In genomic region chr11:6682591-6682935, GRCh38 we compare ENCODE assay signal across 8 cellular contexts. TPM values are rescaled to one million over a fixed set of nuclear protein-coding genes. Genes with fewer than 3 reads are reported as not detected.
DNase-seq lines count a peak whose midpoint lies in the region; ATAC-seq and TF ChIP-seq lines count a peak whose summit lies in the region.

No MANE protein-coding gene starts in this region.

- intact Hi-C loops in heart right ventricle (cut with DNase I), result loop anchor here in 8 of 10 donors (2.0 to 10.0 kb wide), 13 partner anchors 64 to 298 kb away; partner anchors contain the start of genes ILK (in 3 of the 8), RRP8 (in 3 of the 8), TAF10 (in 2 of the 8) and TPP1 (in 2 of the 8)

- peak overlapping the region; percentile 88 for H3K27ac ChIP-seq in VCaP
- peak overlapping the region; percentile 32 to 97 (median 91) for H3K27ac ChIP-seq in heart right ventricle

- CTCF ChIA-PET in BJ (lab: Yijun Ruan, JAX), result interaction anchor here (0.8 to 3.7 kb wide), 18 partner anchors 9 to 244 kb away, joined by 3 to 24 read pairs (median 6); partner anchors contain the start of genes TAF10 and TPP1

- DNase-seq in BJ (ENCODE audit: low read depth) (no peak), H7 (no peak), heart right ventricle (no peak), skeletal muscle cell (ENCODE audit: low read depth) (no peak), G401 (ENCODE audit: low spot score) (no peak), DMS153 treated with DMSO at 0.1 percent for 48 hours (lab: John Stamatoyannopoulos, UW; ENCODE audit: unreplicated experiment) (no peak), SKM-1 (lab: John Stamatoyannopoulos, UW; ENCODE audit: unreplicated experiment) (no peak)

- H3K36me3 ChIP-seq in BJ (ENCODE audit: control insufficient read depth, insufficient read depth, low read length) (no peaks in the 10 kb centered on the region), H7 (replicated peaks; ENCODE audit: control insufficient read depth, insufficient read depth, low read length) (peaks cover 13% of the 10 kb centered on the region), heart right ventricle (peaks cover 0 to 29% (median 0%) of the 10 kb centered on the region in 9 donors)

- H3K9me3 ChIP-seq in heart right ventricle, result no peaks in the 10 kb centered on the region

- H3K27me3 ChIP-seq in BJ (ENCODE audit: control insufficient read depth, insufficient read depth, low read length) (no peaks in the 10 kb centered on the region), H7 (ENCODE audit: control insufficient read depth, insufficient read depth, low read length) (no peaks in the 10 kb centered on the region), heart right ventricle (no peaks in the 10 kb centered on the region)

- H3K4me1 ChIP-seq in heart right ventricle, result peaks cover 5 to 36% (median 27%) of the 10 kb centered on the region in 9 donors

- peak in 6 of 8 donors; percentile 0 to 13 (median 6) for ATAC-seq in heart right ventricle

- H3K4me3 ChIP-seq in BJ (ENCODE audit: low read depth, low read length), result peak overlapping the region; percentile 84
- H3K4me3 ChIP-seq in H7 (ENCODE audit: insufficient read depth, low read depth, low read length), result peak overlapping the region; percentile 97
- peak overlapping the region; percentile 67 to 94 (median 82) for H3K4me3 ChIP-seq in heart right ventricle
- H3K4me3 ChIP-seq in skeletal muscle cell (ENCODE audit: low read depth, low read length), result peak overlapping the region; percentile 86

- in situ Hi-C loops in G401 (cut with HindIII; ENCODE audit: low sequenced_read_pairs), result no loop called here

- POLR2A ChIA-PET in BJ (lab: Charles Lee), result interaction anchor here (0.9 kb wide), 1 partner anchor 25 kb away, joined by 5 read pairs; no protein-coding TSS in a partner anchor

- 0 to 2% methylated on average over 10 of the region's 10 CpGs for WGBS in heart right ventricle, 2 donors

- no peak for TF ChIP-seq CTCF in BJ (IDR thresholded peaks at IDR 0.05; ENCODE audit: insufficient read depth, low read depth, low read length)
- TF ChIP-seq CTCF in VCaP (conservative IDR thresholded peaks at IDR 0.05), result no peak
- no peak for TF ChIP-seq CTCF in heart right ventricle (IDR thresholded peaks at IDR 0.05)

RNA-seq across cellular contexts. Expression of gene MRPL17, which starts 0.6 kb away (rescaled TPM):
- polyA plus RNA-seq in BJ (2011; rRNA removed) (68.9 and 82.3 TPM in 2 replicates), heart right ventricle (10 to 100 TPM; 55.2 to 69.1 TPM)
- 32.7 and 47.1 TPM in 2 replicates for polyA minus RNA-seq in BJ (2011; rRNA and poly(A)+ RNA removed)
- 72.9 and 110 TPM in 2 replicates for total RNA-seq in H7 (2014; rRNA removed; shearing (Covaris generic))
- 10 to 100 TPM; 36.7 to 61.4 (median 45.5) TPM for total RNA-seq in heart right ventricle
- 35.2 and 49.7 TPM in 2 replicates for total RNA-seq in G401 (2014; rRNA removed; shearing (Covaris generic))

RNA-seq across cellular contexts. Expression of gene DCHS1, which starts 27.0 kb away (rescaled TPM):
- polyA plus RNA-seq in BJ (2011; rRNA removed) (2.5 and 7.3 TPM in 2 replicates), heart right ventricle (1 to 10 TPM; 4.1 to 6.7 TPM)
- polyA minus RNA-seq in BJ (2011; rRNA and poly(A)+ RNA removed), result 6.2 and 9.1 TPM in 2 replicates
- 15.7 and 16.8 TPM in 2 replicates for total RNA-seq in H7 (2014; rRNA removed; shearing (Covaris generic))
- total RNA-seq in heart right ventricle, result 10 to 100 TPM in 3 of 10 donors, 1 to 10 TPM in 7; 7.1 to 12.4 (median 8.7) TPM
- 0.17 and 0.25 TPM in 2 replicates for total RNA-seq in G401 (2014; rRNA removed; shearing (Covaris generic))
